ENCODE assay signal across 8 cellular contexts in genomic region chr6:158816329-158816728, GRCh38. TPM values are rescaled to one million over a fixed set of nuclear protein-coding genes. Genes with fewer than 3 reads are reported as not detected.
DNase-seq lines count a peak whose midpoint lies in the region; ATAC-seq and TF ChIP-seq lines count a peak whose summit lies in the region.

No MANE protein-coding gene starts in this region.

- peak overlapping the region; percentile 96 for H3K27ac ChIP-seq in muscle layer of duodenum (ENCODE audit: low read length)

- TF ChIP-seq CTCF in GM12875 (IDR thresholded peaks at IDR 0.05; ENCODE audit: borderline replicate concordance, insufficient read depth, low read depth, low read length): no peak
- TF ChIP-seq CTCF in brain (conservative IDR thresholded peaks at IDR 0.05): no peak

- DNase-seq in NCI-H2081 treated with DMSO at 0.1 percent for 48 hours (lab: John Stamatoyannopoulos, UW) (no peak), Kasumi-1 (lab: John Stamatoyannopoulos, UW) (no peak), NCI-H187 (lab: John Stamatoyannopoulos, UW) (no peak)

- H3K27me3 Mint-ChIP-seq in brain: peaks cover 23% of the 10 kb centered on the region

- peaks cover 0 to 2% (median under 1%) of the 10 kb centered on the region in 5 experiments for H3K9me3 Mint-ChIP-seq in brain

- H3K36me3 Mint-ChIP-seq in brain: peaks cover 12% of the 10 kb centered on the region

- ATAC-seq in HG03520 (IDR thresholded peaks at IDR 0.05; ENCODE audit: unreplicated experiment) (peak; percentile 28), GM21825 (IDR thresholded peaks at IDR 0.05; ENCODE audit: unreplicated experiment) (no peak)

- H3K4me3 Mint-ChIP-seq in brain: peak overlapping the region; percentile 86 to 99 (median 93)

- H3K4me1 ChIP-seq in muscle layer of duodenum (ENCODE audit: control insufficient read depth in 1 of 2, insufficient read depth in 2 of 2, low read length in 2 of 2): peaks cover 9 to 22% of the 10 kb centered on the region in 2 donors

- H3K27ac Mint-ChIP-seq in brain: peak overlapping the region in 4 of 5 experiments; percentile 84 to 95 (median 92)

- H3K9me3 ChIP-seq in muscle layer of duodenum (ENCODE audit: control insufficient read depth in 1 of 2, low read length in 2 of 2): no peaks in the 10 kb centered on the region

- H3K4me1 Mint-ChIP-seq in brain: peaks cover 67% of the 10 kb centered on the region

- H3K4me3 ChIP-seq in GM12875 (ENCODE audit: low read depth, low read length): peak overlapping the region; percentile 69
- H3K4me3 ChIP-seq in muscle layer of duodenum (ENCODE audit: low read depth in 1 of 2, low read length in 2 of 2): peak overlapping the region in 1 of 2 donors; percentile 72

- peaks cover 0 to 4% of the 10 kb centered on the region in 2 donors for H3K36me3 ChIP-seq in muscle layer of duodenum (ENCODE audit: control insufficient read depth in 1 of 2, insufficient read depth in 2 of 2, low read length in 2 of 2)

- no peaks in the 10 kb centered on the region for H3K27me3 ChIP-seq in muscle layer of duodenum (ENCODE audit: low read depth, low read length)

RNA-seq across cellular contexts. Expression of gene EZR, which starts 2.8 kb away (rescaled TPM):
- polyA plus RNA-seq in brain (ENCODE audit: insufficient read depth, low read depth, low replicate concordance): 317 TPM
